ENCODE assay signal across 10 cellular contexts in genomic region chrX:117743469-117744251, GRCh38.
DNase-seq lines count a peak whose midpoint lies in the region; ATAC-seq and TF ChIP-seq lines count a peak whose summit lies in the region.
"Had no signal": no experiment of that assay in that cellular context is flagged by ENCODE, and none has a peak within 500 bp of the region (broad histone marks: within the 10 kb centered on the region; RNA-seq: fewer than 3 reads in every experiment).

No MANE protein-coding gene starts in this region.

- H3K27me3 ChIP-seq in left lung, result no peaks in the 10 kb centered on the region
- H3K27me3 ChIP-seq in vagina, result no peaks in the 10 kb centered on the region

- H3K9me3 ChIP-seq in left lung, result no peaks in the 10 kb centered on the region
- H3K9me3 ChIP-seq in vagina, result no peaks in the 10 kb centered on the region

- H3K4me3 ChIP-seq in GM12865 (ENCODE audit: low read depth, low read length), result no peak overlapping the region
- no peak overlapping the region for H3K4me3 ChIP-seq in left lung
- no peak overlapping the region for H3K4me3 ChIP-seq in vagina

- intact Hi-C loops in left lung (cut with DNase I), result no loop called here
- intact Hi-C loops in vagina (cut with DNase I), result no loop called here

- H3K36me3 ChIP-seq in left lung, result no peaks in the 10 kb centered on the region
- no peaks in the 10 kb centered on the region for H3K36me3 ChIP-seq in vagina

- no peaks in the 10 kb centered on the region for H3K4me1 ChIP-seq in left lung
- H3K4me1 ChIP-seq in vagina, result no peaks in the 10 kb centered on the region

- DNase-seq in GM12865 (ENCODE audit: low read depth), result peak; percentile 9
- peak; percentile 7 for DNase-seq in HK-2 (ENCODE audit: unreplicated experiment)
- DNase-seq in SKM-1 treated with dmso at 0.1 percent for 144 hours (lab: John Stamatoyannopoulos, UW; ENCODE audit: unreplicated experiment), result peak; percentile 1
- no peak for DNase-seq in left lung
- DNase-seq in vagina (ENCODE audit: extremely low spot score in 2 of 2), result no peak
- DNase-seq in superior temporal gyrus (ENCODE audit: extremely low spot score), result no peak
- no peak for DNase-seq in NOMO-1 (lab: John Stamatoyannopoulos, UW; ENCODE audit: unreplicated experiment in 2 of 2)
- DNase-seq: activated T-cell treated with anti-CD3 and anti-CD28 coated beads for 4 hours; effector memory CD8-positive, alpha-beta T cell had no signal

- H3K27ac ChIP-seq in left lung, result no peak overlapping the region
- no peak overlapping the region for H3K27ac ChIP-seq in vagina

- TF ChIP-seq CTCF in GM12865 (IDR thresholded peaks at IDR 0.05; ENCODE audit: insufficient read depth, low read depth, low read length, missing control alignments) (peak; percentile 14), left lung (IDR thresholded peaks at IDR 0.05) (no peak), vagina (IDR thresholded peaks at IDR 0.05) (no peak)

- TF ChIP-seq POLR2A in vagina (IDR thresholded peaks at IDR 0.05), result no peak

- ATAC-seq in left lung (peak; percentile 47), GM18498 (IDR thresholded peaks at IDR 0.05; ENCODE audit: unreplicated experiment) (no peak)
- ATAC-seq: effector memory CD8-positive, alpha-beta T cell had no signal

Comparison
In these comparisons a context has a peak if more than half of its experiments do, and no peak if none do; other contexts are left out.
1. DNase-seq: peak in GM12865 (single experiment), HK-2 (single experiment) and SKM-1 treated with dmso at 0.1 percent for 144 hours (single experiment); none in left lung (0 of 2), vagina (0 of 2), superior temporal gyrus (single experiment) and NOMO-1 (0 of 2).